ENCODE assay signal across 14 cellular contexts in the genomic region with DNA sequence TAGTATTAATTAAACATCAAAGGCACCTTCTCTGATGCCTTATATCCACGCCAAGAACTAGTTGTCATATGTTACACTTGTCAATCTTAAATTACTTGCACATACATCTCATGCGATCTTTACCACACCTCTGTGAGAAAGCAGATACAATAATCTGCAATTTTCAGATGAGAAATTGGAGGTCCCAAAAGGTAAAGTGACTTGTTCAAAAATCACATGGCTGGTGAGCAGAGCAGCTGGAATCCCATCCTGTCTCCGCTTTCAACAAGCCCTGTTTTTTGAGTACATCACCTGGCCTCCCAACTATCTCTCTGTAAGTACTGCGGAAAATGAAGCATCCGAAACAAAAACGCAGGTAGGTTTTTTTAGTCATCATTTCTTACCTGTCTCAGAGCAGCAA.
DNase-seq lines count a peak whose midpoint lies in the region; ATAC-seq, FAIRE-seq and TF ChIP-seq lines count a peak whose summit lies in the region.
"Had no signal": no experiment of that assay in that cellular context is flagged by ENCODE, and none has a peak within 500 bp of the region (broad histone marks: within the 10 kb centered on the region; RNA-seq: fewer than 3 reads in every experiment).

No MANE protein-coding gene starts in this region.

- H3K27ac ChIP-seq in H1 (ENCODE audit: low read depth, low read length), result no peak overlapping the region
- H3K27ac ChIP-seq in breast epithelium, result no peak overlapping the region
- H3K27ac ChIP-seq: coronary artery, hepatocyte, PC-9 had no signal

- FAIRE-seq in H1 (lab: Jason Lieb, UNC), result no peak

- peak overlapping the region; percentile 6 for H3K56ac ChIP-seq in H1 (replicated peaks; ENCODE audit: insufficient read length, low read depth, low read length)

- peaks cover 5% of the 10 kb centered on the region for H3K23me2 ChIP-seq in H1 (ENCODE audit: low read depth, low read length)

- no peaks in the 10 kb centered on the region for H3K79me1 ChIP-seq in H1 (ENCODE audit: low read depth, low read length)

- no peak overlapping the region for H3K14ac ChIP-seq in H1 (ENCODE audit: insufficient read length)

- H4K8ac ChIP-seq in H1 (ENCODE audit: extremely low read depth, insufficient read depth, low read length), result no peak overlapping the region

- no peak overlapping the region for H2BK12ac ChIP-seq in H1 (ENCODE audit: low read depth, low read length)

- 75% methylated on average over 6 of the region's 6 CpGs; no CpG with 5 or more reads in 1 of the 2 experiments for WGBS in H1 (ENCODE audit: extremely low coverage in 1 of 2, insufficient coverage in 1 of 2, insufficient read length in 1 of 2, insufficient replicate concordance in 2 of 2, low coverage in 1 of 2, low lambda C conversion rate in 2 of 2, missing lambda C conversion rate in 1 of 2), 2 experiments

- H3K18ac ChIP-seq in H1 (ENCODE audit: extremely low read depth, low read length), result no peak overlapping the region; the same call in 1 of the 2 replicates

- peak overlapping the region; percentile 39 for H4K5ac ChIP-seq in H1 (ENCODE audit: insufficient read length, low read depth, low read length)

- H3K4me3 ChIP-seq in H1 (ENCODE audit: extremely low read depth in 1 of 4, insufficient read depth in 2 of 4, low read depth in 3 of 4, low read length in 4 of 4) (peak overlapping the region in 1 of 4 experiments; percentile 94; a peak in 2 of 8 replicates), breast epithelium (no peak overlapping the region)
- H3K4me3 ChIP-seq: coronary artery, hepatocyte, PC-9 had no signal

- H2AFZ ChIP-seq in H1 (ENCODE audit: low read length), result no peak overlapping the region
- H2AFZ ChIP-seq: hepatocyte, PC-9 had no signal

- no peak overlapping the region for H3K4ac ChIP-seq in H1 (replicated peaks; ENCODE audit: insufficient read length, low read depth, low read length)

- H3K27me3 ChIP-seq in H1 (replicated peaks in 1 of 4; ENCODE audit: control insufficient read depth in 3 of 4, extremely low read depth in 1 of 4, insufficient read depth in 3 of 4, low read length in 3 of 4) (no peaks in the 10 kb centered on the region; a peak in 1 of 7 replicates), breast epithelium (no peaks in the 10 kb centered on the region)
- H3K27me3 ChIP-seq: hepatocyte, left lung had no signal

- peaks cover 49% of the 10 kb centered on the region for H3K4me1 Mint-ChIP-seq in activated CD8-positive, alpha-beta memory T cell treated with anti-CD3 and anti-CD28 coated beads, Interleukin-2, amount 10 ng/mL, durations not matched to agents 7 days and 5 days
- H3K4me1 Mint-ChIP-seq in T-cell, result peaks cover 49 to 57% (median 55%) of the 10 kb centered on the region in 3 donors
- peaks cover 45% of the 10 kb centered on the region for H3K4me1 Mint-ChIP-seq in stimulated activated memory B cell treated with anti-CD40 and anti-IgM and Interleukin-4, amounts not matched to agents 10 μg/mL and 1 μg/mL and 100 μg/mL, for 72 hours

- no peak for TF ChIP-seq EP300 in H1 (IDR thresholded peaks at IDR 0.05; ENCODE audit: borderline replicate concordance in 1 of 2, low read depth in 2 of 2, low read length in 2 of 2)

- H4K20me1 ChIP-seq in H1 (replicated peaks in 1 of 2; ENCODE audit: control insufficient read depth in 1 of 2, insufficient read depth in 2 of 2, low read length in 2 of 2), result no peaks in the 10 kb centered on the region

- H2AK5ac ChIP-seq in H1 (ENCODE audit: low read depth, low read length), result no peak overlapping the region

- POLR2A ChIA-PET in T-cell (lab: Charles Lee) (interaction anchor here in 1 of 2 donors (0.5 to 1.0 kb wide), 2 partner anchors 21 to 87 kb away, joined by 3 read pairs; no protein-coding TSS in a partner anchor), H1 (lab: Charles Lee; ENCODE audit: partially characterized antibody) (interaction anchor here (0.7 to 1.8 kb wide), 3 partner anchors 11 to 442 kb away, joined by 3 to 5 read pairs (median 4); no protein-coding TSS in a partner anchor)

- H2BK120ac ChIP-seq in H1 (replicated peaks; ENCODE audit: low read depth, low read length), result peak overlapping the region; percentile 67

- H3K9ac ChIP-seq in H1 (replicated peaks in 1 of 4; ENCODE audit: extremely low read depth in 1 of 4, low read depth in 3 of 4, low read length in 3 of 4), result no peak overlapping the region

- peaks cover 0 to 31% of the 10 kb centered on the region in 2 experiments; a peak in 3 of 4 replicates for H3K79me2 ChIP-seq in H1 (ENCODE audit: control insufficient read depth in 1 of 2, insufficient read depth in 2 of 2, low read length in 2 of 2)

- no peak overlapping the region for H2BK15ac ChIP-seq in H1 (ENCODE audit: low read length)

- no peak for TF ChIP-seq RAD21 in H1 (IDR thresholded peaks at IDR 0.05 in 1 of 2, conservative IDR thresholded peaks at IDR 0.05 in 1 of 2; ENCODE audit: low read depth in 2 of 2, low read length in 2 of 2)

- no peaks in the 10 kb centered on the region for H3K27me3 Mint-ChIP-seq in activated CD8-positive, alpha-beta memory T cell treated with anti-CD3 and anti-CD28 coated beads, Interleukin-2, amount 10 ng/mL, durations not matched to agents 7 days and 5 days
- no peaks in the 10 kb centered on the region for H3K27me3 Mint-ChIP-seq in T-cell
- no peaks in the 10 kb centered on the region for H3K27me3 Mint-ChIP-seq in stimulated activated memory B cell treated with anti-CD40 and anti-IgM and Interleukin-4, amounts not matched to agents 10 μg/mL and 1 μg/mL and 100 μg/mL, for 72 hours

- H3K4me1 ChIP-seq in H1 (replicated peaks in 1 of 4; ENCODE audit: control insufficient read depth in 3 of 4, insufficient read depth in 4 of 4, low read length in 3 of 4), result peaks cover 0 to 18% (median 13%) of the 10 kb centered on the region in 4 experiments; a peak in 6 of 7 replicates
- H3K4me1 ChIP-seq in breast epithelium, result no peaks in the 10 kb centered on the region

- H3K23ac ChIP-seq in H1 (ENCODE audit: insufficient read length), result no peak overlapping the region

- H2BK5ac ChIP-seq in H1 (ENCODE audit: low read depth, low read length), result peak overlapping the region; percentile 0; the same call in 1 of the 2 replicates

- H3K27ac Mint-ChIP-seq in activated CD8-positive, alpha-beta memory T cell treated with anti-CD3 and anti-CD28 coated beads, Interleukin-2, amount 10 ng/mL, durations not matched to agents 7 days and 5 days, result peak overlapping the region; percentile 94
- peak overlapping the region; percentile 96 to 97 for H3K27ac Mint-ChIP-seq in T-cell
- peak overlapping the region; percentile 89 for H3K27ac Mint-ChIP-seq in stimulated activated memory B cell treated with anti-CD40 and anti-IgM and Interleukin-4, amounts not matched to agents 10 μg/mL and 1 μg/mL and 100 μg/mL, for 72 hours

- CTCF ChIA-PET in activated CD8-positive, alpha-beta memory T cell treated with anti-CD3 and anti-CD28 coated beads, Interleukin-2, amount 10 ng/mL, durations not matched to agents 7 days and 5 days (lab: Charles Lee), result interaction anchor here (0.7 to 3.0 kb wide), 6 partner anchors 10 to 204 kb away, joined by 3 to 15 read pairs (median 6); no protein-coding TSS in a partner anchor
- CTCF ChIA-PET in T-cell (lab: Charles Lee) (interaction anchor here in 1 of 2 donors (1.3 kb wide), 1 partner anchor 101 kb away, joined by 6 read pairs; no protein-coding TSS in a partner anchor), H1 (lab: Charles Lee; ENCODE audit: partially characterized antibody) (interaction anchor here (1.3 kb wide), 1 partner anchor 155 kb away, joined by 3 read pairs; no protein-coding TSS in a partner anchor)

- TF ChIP-seq POLR2A in H1 (IDR thresholded peaks at IDR 0.05; ENCODE audit: control extremely low read depth in 1 of 2, low read depth in 2 of 2, low read length in 2 of 2) (no peak), breast epithelium (IDR thresholded peaks at IDR 0.05) (no peak)

- H3K9me3 Mint-ChIP-seq in activated CD8-positive, alpha-beta memory T cell treated with anti-CD3 and anti-CD28 coated beads, Interleukin-2, amount 10 ng/mL, durations not matched to agents 7 days and 5 days (ENCODE audit: low read depth), result no peaks in the 10 kb centered on the region
- H3K9me3 Mint-ChIP-seq in T-cell, result no peaks in the 10 kb centered on the region
- peaks cover 3% of the 10 kb centered on the region for H3K9me3 Mint-ChIP-seq in stimulated activated memory B cell treated with anti-CD40 and anti-IgM and Interleukin-4, amounts not matched to agents 10 μg/mL and 1 μg/mL and 100 μg/mL, for 72 hours
- H3K9me3 Mint-ChIP-seq: HFFc6 had no signal

- peak overlapping the region; percentile 50 for H4K91ac ChIP-seq in H1 (replicated peaks; ENCODE audit: insufficient read length, low read length)

- TF ChIP-seq CTCF in H1 (IDR thresholded peaks at IDR 0.05; ENCODE audit: control extremely low read depth in 1 of 3, insufficient read depth in 1 of 3, low read depth in 1 of 3, low read length in 3 of 3) (no peak), breast epithelium (IDR thresholded peaks at IDR 0.05) (no peak)

- peak overlapping the region in 1 of 2 experiments; percentile 97; a peak in 2 of 4 replicates for H3K4me2 ChIP-seq in H1 (ENCODE audit: insufficient read depth in 1 of 2, low read depth in 2 of 2, low read length in 2 of 2)
- H3K4me2 ChIP-seq: PC-9 had no signal

- H3K9me3 ChIP-seq in H1 (ENCODE audit: insufficient read depth in 2 of 2, low read depth in 1 of 2, low read length in 1 of 2) (no peaks in the 10 kb centered on the region), breast epithelium (no peaks in the 10 kb centered on the region)
- H3K9me3 ChIP-seq: left lung had no signal

- intact Hi-C loops in breast epithelium (cut with DNase I; ENCODE audit: low total_unique reads), result no loop called here

- DNase-seq in activated CD8-positive, alpha-beta memory T cell treated with anti-CD3 and anti-CD28 coated beads, Interleukin-2, amount 10 ng/mL, durations not matched to agents 7 days and 5 days, result no peak
- DNase-seq in activated CD8-positive, alpha-beta memory T cell treated with anti-CD3 and anti-CD28 coated beads, Interleukin-2, amount 50 U/mL, for 48 hours, result no peak
- DNase-seq in T-cell, result no peak
- DNase-seq in H1 (ENCODE audit: low read depth in 1 of 2, low spot score in 2 of 2), result no peak
- no peak for DNase-seq in breast epithelium (ENCODE audit: low spot score in 2 of 2)
- no peak for DNase-seq in NCI-H446 (lab: John Stamatoyannopoulos, UW)
- no peak for DNase-seq in NCI-H774 (lab: John Stamatoyannopoulos, UW)
- DNase-seq: HFFc6, left lung, NCI-H226, PC-9 had no signal

- H3K4me3 Mint-ChIP-seq in activated CD8-positive, alpha-beta memory T cell treated with anti-CD3 and anti-CD28 coated beads, Interleukin-2, amount 10 ng/mL, durations not matched to agents 7 days and 5 days, result peak overlapping the region; percentile 91
- H3K4me3 Mint-ChIP-seq in T-cell, result peak overlapping the region; percentile 87 to 93 (median 88)
- peak overlapping the region; percentile 58 for H3K4me3 Mint-ChIP-seq in stimulated activated memory B cell treated with anti-CD40 and anti-IgM and Interleukin-4, amounts not matched to agents 10 μg/mL and 1 μg/mL and 100 μg/mL, for 72 hours

- no peak overlapping the region for H2BK20ac ChIP-seq in H1 (ENCODE audit: low read length)

- peaks cover 4% of the 10 kb centered on the region for H3K36me3 Mint-ChIP-seq in activated CD8-positive, alpha-beta memory T cell treated with anti-CD3 and anti-CD28 coated beads, Interleukin-2, amount 10 ng/mL, durations not matched to agents 7 days and 5 days
- no peaks in the 10 kb centered on the region for H3K36me3 Mint-ChIP-seq in T-cell
- no peaks in the 10 kb centered on the region for H3K36me3 Mint-ChIP-seq in stimulated activated memory B cell treated with anti-CD40 and anti-IgM and Interleukin-4, amounts not matched to agents 10 μg/mL and 1 μg/mL and 100 μg/mL, for 72 hours

- no peak for ATAC-seq in activated CD8-positive, alpha-beta memory T cell treated with anti-CD3 and anti-CD28 coated beads, Interleukin-2, amount 10 ng/mL, durations not matched to agents 7 days and 5 days
- ATAC-seq in T-cell (replicated peaks in 1 of 4), result no peak
- ATAC-seq in stimulated activated memory B cell treated with anti-CD40 and anti-IgM and Interleukin-4, amounts not matched to agents 10 μg/mL and 1 μg/mL and 100 μg/mL, for 72 hours, result no peak
- ATAC-seq: left lung had no signal

- H3K36me3 ChIP-seq in H1 (ENCODE audit: control insufficient read depth in 2 of 4, insufficient read depth in 4 of 4, low read length in 3 of 4), result no peaks in the 10 kb centered on the region
- H3K36me3 ChIP-seq in breast epithelium, result no peaks in the 10 kb centered on the region
- H3K36me3 ChIP-seq: left lung had no signal
